Comparison of ENCODE assay signal across 21 cellular contexts in the genomic region with DNA sequence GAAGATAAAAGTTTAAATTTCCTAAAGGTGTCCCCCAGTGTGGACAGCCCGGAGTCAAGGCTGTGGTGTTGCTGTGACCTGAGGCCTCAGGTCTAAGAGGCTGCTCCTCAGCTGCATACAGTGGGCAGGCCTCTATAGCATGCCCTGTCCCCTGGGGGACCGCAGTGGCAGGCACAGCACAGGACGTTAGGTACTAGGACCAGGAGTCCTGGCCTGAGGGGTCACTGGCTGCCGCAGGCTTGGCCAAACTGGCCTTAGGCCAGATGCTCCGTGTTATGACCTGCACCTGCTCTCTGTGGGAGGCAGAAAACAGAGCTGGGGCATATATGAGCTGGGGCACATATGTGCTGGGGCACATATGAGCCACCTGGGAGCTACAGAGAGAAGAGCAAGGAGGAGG. TPM values are rescaled to one million over a fixed set of nuclear protein-coding genes. Genes with fewer than 3 reads are reported as not detected.
A peak's percentile ranks its signal among the peaks of the same experiment; 100 is the strongest.
DNase-seq lines count a peak whose midpoint lies in the region; ATAC-seq and TF ChIP-seq lines count a peak whose summit lies in the region.
"Had no signal": no experiment of that assay in that cellular context is flagged by ENCODE, and none has a peak within 500 bp of the region (broad histone marks: within the 10 kb centered on the region; RNA-seq: fewer than 3 reads in every experiment).

No MANE protein-coding gene starts in this region.

- H3K27me3 ChIP-seq in GM23338 (ENCODE audit: insufficient read depth) = peaks cover 4% of the 10 kb centered on the region; the same call in 1 of the 2 replicates
- H3K27me3 ChIP-seq: BE2C had no signal

- DNase-seq in activated CD8-positive, alpha-beta T cell treated with anti-CD3 and anti-CD28 coated beads, Interleukin-2, amount 10 ng/mL, durations not matched to agents 7 days and 5 days = no peak
- no peak for DNase-seq in activated CD8-positive, alpha-beta T cell treated with anti-CD3 and anti-CD28 coated beads for 36 hours
- DNase-seq in GM23338 (ENCODE audit: low spot score) (no peak), glutamatergic neuron (peak; percentile 28), progenitor cell of endocrine pancreas (ENCODE audit: low spot score, unreplicated experiment) (no peak), kidney glomerular epithelial cell (lab: John Stamatoyannopoulos, UW) (no peak)
- no peak for DNase-seq in activated CD4-positive, alpha-beta T cell treated with anti-CD3 and anti-CD28 coated beads for 36 hours
- no peak for DNase-seq in activated CD8-positive, alpha-beta memory T cell treated with anti-CD3 and anti-CD28 coated beads, Interleukin-2, amount 50 U/mL, for 4 hours
- DNase-seq: 8988T; BE2C; CD8-positive, alpha-beta T cell; GDM1; GOT3; MV-4-11; NCI-H1417; NCI-H2029 treated with DMSO at 0.1 percent for 48 hours; NCI-H510A; NCI-H774 had no signal

- H3K79me2 ChIP-seq in GM23338 (replicated peaks; ENCODE audit: insufficient read depth) = no peaks in the 10 kb centered on the region

- CTCF ChIA-PET in activated CD8-positive, alpha-beta T cell treated with anti-CD3 and anti-CD28 coated beads, Interleukin-2, amount 10 ng/mL, durations not matched to agents 7 days and 5 days (lab: Charles Lee) = interaction anchor here (1.0 kb wide), 1 partner anchor 75 kb away, joined by 3 read pairs; no protein-coding TSS in a partner anchor
- CTCF ChIA-PET in activated CD8-positive, alpha-beta T cell treated with anti-CD3 and anti-CD28 coated beads for 36 hours (lab: Charles Lee) = interaction anchor here (1.4 kb wide), 1 partner anchor 47 kb away, joined by 5 read pairs; no protein-coding TSS in a partner anchor
- CTCF ChIA-PET in activated CD4-positive, alpha-beta T cell treated with anti-CD3 and anti-CD28 coated beads for 36 hours (lab: Charles Lee) = interaction anchor here (0.6 kb wide), 1 partner anchor 15 kb away, joined by 4 read pairs; no protein-coding TSS in a partner anchor

- no peaks in the 10 kb centered on the region for H3K9me2 ChIP-seq in GM23338 (ENCODE audit: insufficient read depth)

- no peak overlapping the region for H3K4me3 Mint-ChIP-seq in activated CD8-positive, alpha-beta T cell treated with anti-CD3 and anti-CD28 coated beads, Interleukin-2, amount 10 ng/mL, durations not matched to agents 7 days and 5 days
- no peak overlapping the region for H3K4me3 Mint-ChIP-seq in activated CD8-positive, alpha-beta T cell treated with anti-CD3 and anti-CD28 coated beads for 36 hours
- no peak overlapping the region for H3K4me3 Mint-ChIP-seq in GM23338
- H3K4me3 Mint-ChIP-seq in glutamatergic neuron (ENCODE audit: unreplicated experiment) = no peak overlapping the region
- H3K4me3 Mint-ChIP-seq in progenitor cell of endocrine pancreas (ENCODE audit: low read depth) = no peak overlapping the region
- H3K4me3 Mint-ChIP-seq in activated CD4-positive, alpha-beta T cell treated with anti-CD3 and anti-CD28 coated beads for 36 hours = no peak overlapping the region
- H3K4me3 Mint-ChIP-seq: CD8-positive, alpha-beta T cell had no signal

- no peaks in the 10 kb centered on the region for H3K4me1 ChIP-seq in GM23338 (ENCODE audit: insufficient read depth)
- H3K4me1 ChIP-seq: BE2C had no signal

- POLR2A ChIA-PET in activated CD8-positive, alpha-beta T cell treated with anti-CD3 and anti-CD28 coated beads, Interleukin-2, amount 10 ng/mL, durations not matched to agents 7 days and 5 days (lab: Charles Lee) = no interaction called here
- POLR2A ChIA-PET in activated CD8-positive, alpha-beta T cell treated with anti-CD3 and anti-CD28 coated beads for 36 hours (lab: Charles Lee) = no interaction called here
- POLR2A ChIA-PET in activated CD4-positive, alpha-beta T cell treated with anti-CD3 and anti-CD28 coated beads for 36 hours (lab: Charles Lee) = no interaction called here

- no peaks in the 10 kb centered on the region for H3F3A ChIP-seq in GM23338 (replicated peaks; ENCODE audit: low read depth)

- H3K36me3 ChIP-seq in GM23338 (ENCODE audit: insufficient read depth) = no peaks in the 10 kb centered on the region
- H3K36me3 ChIP-seq: BE2C had no signal

- intact Hi-C loops in activated CD8-positive, alpha-beta T cell treated with anti-CD3 and anti-CD28 coated beads for 36 hours (cut with micrococcal nuclease) = no loop called here
- intact Hi-C loops in activated CD4-positive, alpha-beta T cell treated with anti-CD3 and anti-CD28 coated beads for 36 hours (cut with DNase I, micrococcal nuclease) = no loop called here

- peak overlapping the region; percentile 91; the same call in 1 of the 2 replicates for H2AFZ ChIP-seq in GM23338

- H3K27me3 Mint-ChIP-seq in activated CD8-positive, alpha-beta T cell treated with anti-CD3 and anti-CD28 coated beads, Interleukin-2, amount 10 ng/mL, durations not matched to agents 7 days and 5 days (ENCODE audit: low read depth) = no peaks in the 10 kb centered on the region
- peaks cover 3% of the 10 kb centered on the region for H3K27me3 Mint-ChIP-seq in activated CD8-positive, alpha-beta T cell treated with anti-CD3 and anti-CD28 coated beads for 36 hours
- peaks cover 5% of the 10 kb centered on the region for H3K27me3 Mint-ChIP-seq in GM23338 (ENCODE audit: insufficient read depth, low read depth, poor library complexity)
- peaks cover 9% of the 10 kb centered on the region for H3K27me3 Mint-ChIP-seq in glutamatergic neuron (ENCODE audit: unreplicated experiment)
- peaks cover 4% of the 10 kb centered on the region for H3K27me3 Mint-ChIP-seq in progenitor cell of endocrine pancreas
- no peaks in the 10 kb centered on the region for H3K27me3 Mint-ChIP-seq in activated CD4-positive, alpha-beta T cell treated with anti-CD3 and anti-CD28 coated beads for 36 hours

- H4K20me1 ChIP-seq in GM23338 (replicated peaks; ENCODE audit: insufficient read depth) = no peaks in the 10 kb centered on the region

- peak overlapping the region; percentile 26 for H3K27ac Mint-ChIP-seq in activated CD8-positive, alpha-beta T cell treated with anti-CD3 and anti-CD28 coated beads, Interleukin-2, amount 10 ng/mL, durations not matched to agents 7 days and 5 days
- H3K27ac Mint-ChIP-seq in activated CD8-positive, alpha-beta T cell treated with anti-CD3 and anti-CD28 coated beads for 36 hours = no peak overlapping the region
- H3K27ac Mint-ChIP-seq in GM23338 (no peak overlapping the region), glutamatergic neuron (ENCODE audit: unreplicated experiment) (peak overlapping the region; percentile 41), progenitor cell of endocrine pancreas (peak overlapping the region; percentile 90)
- no peak overlapping the region for H3K27ac Mint-ChIP-seq in activated CD4-positive, alpha-beta T cell treated with anti-CD3 and anti-CD28 coated beads for 36 hours
- H3K27ac Mint-ChIP-seq: CD8-positive, alpha-beta T cell had no signal

- H3K4me3 ChIP-seq in GM23338 = no peak overlapping the region
- H3K4me3 ChIP-seq: GM12878 had no signal

- no peak for TF ChIP-seq CTCF in activated CD8-positive, alpha-beta T cell treated with anti-CD3 and anti-CD28 coated beads for 36 hours (IDR thresholded peaks at IDR 0.05)
- TF ChIP-seq CTCF in GM23338 (conservative IDR thresholded peaks at IDR 0.05; ENCODE audit: low read depth in 2 of 2) = no peak
- no peak for TF ChIP-seq CTCF in glutamatergic neuron (IDR thresholded peaks at IDR 0.05; ENCODE audit: partially characterized antibody, unreplicated experiment)
- no peak for TF ChIP-seq CTCF in progenitor cell of endocrine pancreas (IDR thresholded peaks at IDR 0.05; ENCODE audit: unreplicated experiment)

- no peak overlapping the region for H3K27ac ChIP-seq in GM23338 (ENCODE audit: low read depth)
- H3K27ac ChIP-seq: HL-60, RWPE1 had no signal

- H3K4me2 ChIP-seq in GM23338 = no peak overlapping the region

- H3K9me3 Mint-ChIP-seq in activated CD8-positive, alpha-beta T cell treated with anti-CD3 and anti-CD28 coated beads, Interleukin-2, amount 10 ng/mL, durations not matched to agents 7 days and 5 days (ENCODE audit: insufficient read depth) = no peaks in the 10 kb centered on the region
- H3K9me3 Mint-ChIP-seq in activated CD8-positive, alpha-beta T cell treated with anti-CD3 and anti-CD28 coated beads for 36 hours = no peaks in the 10 kb centered on the region
- no peaks in the 10 kb centered on the region for H3K9me3 Mint-ChIP-seq in GM23338
- peaks cover 2% of the 10 kb centered on the region for H3K9me3 Mint-ChIP-seq in glutamatergic neuron (ENCODE audit: unreplicated experiment)
- no peaks in the 10 kb centered on the region for H3K9me3 Mint-ChIP-seq in progenitor cell of endocrine pancreas (ENCODE audit: low read depth)
- H3K9me3 Mint-ChIP-seq in activated CD4-positive, alpha-beta T cell treated with anti-CD3 and anti-CD28 coated beads for 36 hours (ENCODE audit: low read depth) = no peaks in the 10 kb centered on the region
- H3K9me3 Mint-ChIP-seq: CD8-positive, alpha-beta T cell had no signal

- peak; percentile 23 for ATAC-seq in activated CD8-positive, alpha-beta T cell treated with anti-CD3 and anti-CD28 coated beads, Interleukin-2, amount 10 ng/mL, durations not matched to agents 7 days and 5 days
- ATAC-seq in activated CD8-positive, alpha-beta T cell treated with anti-CD3 and anti-CD28 coated beads for 36 hours = no peak
- no peak; the same call in 2 of the 3 replicates for ATAC-seq in GM23338
- ATAC-seq in activated CD4-positive, alpha-beta T cell treated with anti-CD3 and anti-CD28 coated beads for 36 hours = no peak
- ATAC-seq: CD8-positive, alpha-beta T cell; GM12878 had no signal

- peaks cover 8% of the 10 kb centered on the region for H3K4me1 Mint-ChIP-seq in activated CD8-positive, alpha-beta T cell treated with anti-CD3 and anti-CD28 coated beads, Interleukin-2, amount 10 ng/mL, durations not matched to agents 7 days and 5 days (ENCODE audit: low read depth)
- H3K4me1 Mint-ChIP-seq in activated CD8-positive, alpha-beta T cell treated with anti-CD3 and anti-CD28 coated beads for 36 hours (ENCODE audit: low read depth) = peaks cover 4% of the 10 kb centered on the region
- peaks cover 30% of the 10 kb centered on the region for H3K4me1 Mint-ChIP-seq in GM23338
- peaks cover 20% of the 10 kb centered on the region for H3K4me1 Mint-ChIP-seq in glutamatergic neuron (ENCODE audit: low read depth, unreplicated experiment)
- peaks cover 16% of the 10 kb centered on the region for H3K4me1 Mint-ChIP-seq in progenitor cell of endocrine pancreas (ENCODE audit: low read depth)
- H3K4me1 Mint-ChIP-seq in activated CD4-positive, alpha-beta T cell treated with anti-CD3 and anti-CD28 coated beads for 36 hours = no peaks in the 10 kb centered on the region

- H3K36me3 Mint-ChIP-seq in activated CD8-positive, alpha-beta T cell treated with anti-CD3 and anti-CD28 coated beads, Interleukin-2, amount 10 ng/mL, durations not matched to agents 7 days and 5 days (ENCODE audit: low read depth) = no peaks in the 10 kb centered on the region
- no peaks in the 10 kb centered on the region for H3K36me3 Mint-ChIP-seq in activated CD8-positive, alpha-beta T cell treated with anti-CD3 and anti-CD28 coated beads for 36 hours (ENCODE audit: low read depth)
- H3K36me3 Mint-ChIP-seq in GM23338 (ENCODE audit: low read depth) = no peaks in the 10 kb centered on the region
- H3K36me3 Mint-ChIP-seq in glutamatergic neuron (ENCODE audit: unreplicated experiment) = no peaks in the 10 kb centered on the region
- no peaks in the 10 kb centered on the region for H3K36me3 Mint-ChIP-seq in progenitor cell of endocrine pancreas (ENCODE audit: insufficient read depth)
- no peaks in the 10 kb centered on the region for H3K36me3 Mint-ChIP-seq in activated CD4-positive, alpha-beta T cell treated with anti-CD3 and anti-CD28 coated beads for 36 hours (ENCODE audit: low read depth)
- H3K36me3 Mint-ChIP-seq: CD8-positive, alpha-beta T cell had no signal

RNA-seq across cellular contexts. Expression of gene MAL, which starts 21.2 kb away (rescaled TPM):
- 100 to 1,000 TPM; 188 to 206 TPM for total RNA-seq in activated CD8-positive, alpha-beta T cell treated with anti-CD3 and anti-CD28 coated beads, Interleukin-2, amount 10 ng/mL, durations not matched to agents 7 days and 5 days
- 10 to 100 TPM; 54.0 to 59.2 TPM for total RNA-seq in activated CD8-positive, alpha-beta T cell treated with anti-CD3 and anti-CD28 coated beads for 36 hours
- total RNA-seq in GM23338 (2014; rRNA removed; shearing (Covaris generic)) = 0.24 and 2.6 TPM in 2 replicates
- polyA plus RNA-seq in GM23338 (2016; fragmentation: Nextera tagmentation; extraction: Ambion mirVana) = 0.31 TPM in 1 of 2 replicates, not detected in the other
- total RNA-seq in glutamatergic neuron (ENCODE audit: unreplicated experiment) = 9.0 TPM
- not detected in 2 replicates for total RNA-seq in progenitor cell of endocrine pancreas
- total RNA-seq in activated CD4-positive, alpha-beta T cell treated with anti-CD3 and anti-CD28 coated beads for 36 hours = 10 to 100 TPM; 35.4 to 43.3 TPM

Comparison
In these comparisons a context has a peak if more than half of its experiments do, and no peak if none do; other contexts are left out.
1. H3K27ac Mint-ChIP-seq: peak in activated CD8-positive, alpha-beta T cell treated with anti-CD3 and anti-CD28 coated beads, Interleukin-2, amount 10 ng/mL, durations not matched to agents 7 days and 5 days (single experiment), glutamatergic neuron (single experiment) and progenitor cell of endocrine pancreas (single experiment); none in activated CD8-positive, alpha-beta T cell treated with anti-CD3 and anti-CD28 coated beads for 36 hours (single experiment), GM23338 (single experiment) and activated CD4-positive, alpha-beta T cell treated with anti-CD3 and anti-CD28 coated beads for 36 hours (single experiment).